7 cellular contexts compared by ENCODE assay signal in genomic region chr9:73191109-73191508, GRCh38. TPM values are rescaled to one million over a fixed set of nuclear protein-coding genes. Genes with fewer than 3 reads are reported as not detected.
DNase-seq lines count a peak whose midpoint lies in the region; ATAC-seq, FAIRE-seq and TF ChIP-seq lines count a peak whose summit lies in the region.
"Not testable (repeated sequence)": the region's sequence is repeated elsewhere in the genome, so short reads cannot be mapped to it uniquely, and the experiment has no call there.

No MANE protein-coding gene starts in this region.

- not testable (repeated sequence) for H2BK20ac ChIP-seq in H1 (ENCODE audit: low read length)

- not testable (repeated sequence) for TF ChIP-seq EP300 in H1 (IDR thresholded peaks at IDR 0.05; ENCODE audit: borderline replicate concordance in 1 of 2, low read depth in 2 of 2, low read length in 2 of 2)

- H4K20me1 ChIP-seq in astrocyte (ENCODE audit: insufficient read depth, low read length); H1 (replicated peaks in 1 of 2; ENCODE audit: control insufficient read depth in 1 of 2, insufficient read depth in 2 of 2, low read length in 2 of 2); keratinocyte (ENCODE audit: control insufficient read depth, extremely low read depth, insufficient read depth, low read length): not testable (repeated sequence)

- not testable (repeated sequence) for H3K14ac ChIP-seq in H1 (ENCODE audit: insufficient read length)

- H4K5ac ChIP-seq in H1 (ENCODE audit: insufficient read length, low read depth, low read length): not testable (repeated sequence)

- H2AK5ac ChIP-seq in H1 (ENCODE audit: low read depth, low read length): not testable (repeated sequence)

- H3K27me3 ChIP-seq in astrocyte (ENCODE audit: insufficient read depth, low read length); H1 (replicated peaks in 1 of 4; ENCODE audit: control insufficient read depth in 3 of 4, extremely low read depth in 1 of 4, insufficient read depth in 3 of 4, low read length in 3 of 4); keratinocyte (ENCODE audit: control insufficient read depth, extremely low read depth, insufficient read depth, low read length); pancreas: not testable (repeated sequence)

- not testable (repeated sequence) for H3K4me3 ChIP-seq in astrocyte (ENCODE audit: insufficient read depth, low read depth, low read length); H1 (ENCODE audit: extremely low read depth in 1 of 4, insufficient read depth in 2 of 4, low read depth in 3 of 4, low read length in 4 of 4); keratinocyte (ENCODE audit: control insufficient read depth in 2 of 3, extremely low read depth in 1 of 3, insufficient read depth in 2 of 3, low read depth in 1 of 3, low read length in 3 of 3); pancreas

- H3K27me3 Mint-ChIP-seq in astrocyte (ENCODE audit: low read depth, unreplicated experiment): not testable (repeated sequence)

- not testable (repeated sequence) for H3K9ac ChIP-seq in astrocyte (ENCODE audit: low read length); H1 (replicated peaks in 1 of 4; ENCODE audit: extremely low read depth in 1 of 4, low read depth in 3 of 4, low read length in 3 of 4); keratinocyte (ENCODE audit: control insufficient read depth, extremely low read depth, insufficient read depth, low read length)

- dilution Hi-C loops in keratinocyte (cut with MboI; ENCODE audit: extremely low pct_ligation_motif_present, low sequenced_read_pairs): not testable (repeated sequence)

- not testable (repeated sequence) for H3K4me1 ChIP-seq in astrocyte (ENCODE audit: insufficient read depth, low read length); H1 (replicated peaks in 1 of 4; ENCODE audit: control insufficient read depth in 3 of 4, insufficient read depth in 4 of 4, low read length in 3 of 4); keratinocyte (ENCODE audit: control insufficient read depth, extremely low read depth, insufficient read depth, low read length); pancreas

- 100% methylated on average over 1 of the region's 1 CpG; no CpG with 5 or more reads in 1 of the 2 experiments for WGBS in H1 (ENCODE audit: extremely low coverage in 1 of 2, insufficient coverage in 1 of 2, insufficient read length in 1 of 2, insufficient replicate concordance in 2 of 2, low coverage in 1 of 2, low lambda C conversion rate in 2 of 2, missing lambda C conversion rate in 1 of 2), 2 experiments
- WGBS in pancreas, 2 donors: 0 to 13% methylated on average over 1 of the region's 1 CpG

- H3K9me3 Mint-ChIP-seq in astrocyte (ENCODE audit: unreplicated experiment): not testable (repeated sequence)

- POLR2A ChIA-PET in H1 (lab: Charles Lee; ENCODE audit: partially characterized antibody): not testable (repeated sequence)

- intact Hi-C loops in pancreas (cut with DNase I): not testable (repeated sequence)

- not testable (repeated sequence) for H2BK15ac ChIP-seq in H1 (ENCODE audit: low read length)

- not testable (repeated sequence) for H3K18ac ChIP-seq in H1 (ENCODE audit: extremely low read depth, low read length)

- not testable (repeated sequence) for H3K4ac ChIP-seq in H1 (replicated peaks; ENCODE audit: insufficient read length, low read depth, low read length)

- H3K4me1 Mint-ChIP-seq in astrocyte (ENCODE audit: low read depth, unreplicated experiment): not testable (repeated sequence)

- H3K36me3 Mint-ChIP-seq in astrocyte (ENCODE audit: low read depth, unreplicated experiment): not testable (repeated sequence)

- not testable (repeated sequence) for TF ChIP-seq POLR2A in H1 (IDR thresholded peaks at IDR 0.05; ENCODE audit: control extremely low read depth in 1 of 2, low read depth in 2 of 2, low read length in 2 of 2)

- not testable (repeated sequence) for H2BK120ac ChIP-seq in H1 (replicated peaks; ENCODE audit: low read depth, low read length)

- H3K23me2 ChIP-seq in H1 (ENCODE audit: low read depth, low read length): not testable (repeated sequence)

- H3K9me3 ChIP-seq in astrocyte (ENCODE audit: insufficient read depth, low read depth, low read length); H1 (ENCODE audit: insufficient read depth in 2 of 2, low read depth in 1 of 2, low read length in 1 of 2); keratinocyte (ENCODE audit: control insufficient read depth, low read depth, low read length); pancreas: not testable (repeated sequence)

- ATAC-seq in pancreas: not testable (repeated sequence)

- H3K27ac Mint-ChIP-seq in astrocyte (ENCODE audit: unreplicated experiment): not testable (repeated sequence)

- H2BK5ac ChIP-seq in H1 (ENCODE audit: low read depth, low read length): not testable (repeated sequence)

- H3K23ac ChIP-seq in H1 (ENCODE audit: insufficient read length): not testable (repeated sequence)

- not testable (repeated sequence) for H2AFZ ChIP-seq in astrocyte (ENCODE audit: low read depth, low read length); H1 (ENCODE audit: low read length); keratinocyte (ENCODE audit: control insufficient read depth, low read length)

- H4K91ac ChIP-seq in H1 (replicated peaks; ENCODE audit: insufficient read length, low read length): not testable (repeated sequence)

- H3K56ac ChIP-seq in H1 (replicated peaks; ENCODE audit: insufficient read length, low read depth, low read length): not testable (repeated sequence)

- not testable (repeated sequence) for H3K4me3 Mint-ChIP-seq in astrocyte (ENCODE audit: unreplicated experiment)

- not testable (repeated sequence) for H3K9me1 ChIP-seq in keratinocyte (ENCODE audit: control insufficient read depth, extremely low read depth, insufficient read depth, low read length)

- H3K36me3 ChIP-seq in astrocyte (ENCODE audit: insufficient read depth, low read length); H1 (ENCODE audit: control insufficient read depth in 2 of 4, insufficient read depth in 4 of 4, low read length in 3 of 4); keratinocyte (ENCODE audit: control insufficient read depth in 2 of 2, extremely low read depth in 1 of 2, insufficient read depth in 2 of 2, low read length in 2 of 2); pancreas: not testable (repeated sequence)

- H3K4me2 ChIP-seq in astrocyte (ENCODE audit: low read length); H1 (ENCODE audit: insufficient read depth in 1 of 2, low read depth in 2 of 2, low read length in 2 of 2); keratinocyte (ENCODE audit: control insufficient read depth, extremely low read depth, insufficient read depth, low read depth, low read length): not testable (repeated sequence)

- H3K27ac ChIP-seq in astrocyte (ENCODE audit: low read depth, low read length); H1 (ENCODE audit: low read depth, low read length); keratinocyte (ENCODE audit: control insufficient read depth, insufficient read depth, low read length); pancreas: not testable (repeated sequence)

- not testable (repeated sequence) for FAIRE-seq in astrocyte (lab: Jason Lieb, UNC)
- FAIRE-seq in H1 (lab: Jason Lieb, UNC) (peak; percentile 76), keratinocyte (lab: Jason Lieb, UNC) (peak; percentile 41), pancreas (lab: Jason Lieb, UNC) (peak; percentile 20)

- not testable (repeated sequence) for TF ChIP-seq CTCF in astrocyte (IDR thresholded peaks at IDR 0.05; ENCODE audit: insufficient read depth, low read depth, low read length); H1 (IDR thresholded peaks at IDR 0.05; ENCODE audit: control extremely low read depth in 1 of 3, insufficient read depth in 1 of 3, low read depth in 1 of 3, low read length in 3 of 3); keratinocyte (optimal IDR thresholded peaks at IDR 0.05 in 1 of 3, IDR thresholded peaks at IDR 0.05 in 1 of 3, conservative IDR thresholded peaks at IDR 0.05 in 1 of 3; ENCODE audit: extremely low read depth in 1 of 3, insufficient read depth in 2 of 3, low read length in 3 of 3); pancreas (IDR thresholded peaks at IDR 0.05)

- H4K8ac ChIP-seq in H1 (ENCODE audit: extremely low read depth, insufficient read depth, low read length): not testable (repeated sequence)

- DNase-seq in EH (ENCODE audit: low read depth) (peak; percentile 46), M059J (ENCODE audit: low read depth) (peak; percentile 47), SW480 (ENCODE audit: low spot score) (peak; percentile 20), astrocyte (ENCODE audit: low read depth) (peak; percentile 81)
- not testable (repeated sequence) for DNase-seq in H1 (ENCODE audit: low read depth in 1 of 2, low spot score in 2 of 2); keratinocyte (ENCODE audit: low read depth, low spot score); pancreas

- not testable (repeated sequence) for H3K79me2 ChIP-seq in astrocyte (ENCODE audit: insufficient read depth, low read length); H1 (ENCODE audit: control insufficient read depth in 1 of 2, insufficient read depth in 2 of 2, low read length in 2 of 2); keratinocyte (ENCODE audit: control insufficient read depth, insufficient read depth, low read length)

- not testable (repeated sequence) for H3K79me1 ChIP-seq in H1 (ENCODE audit: low read depth, low read length)

- not testable (repeated sequence) for TF ChIP-seq RAD21 in H1 (IDR thresholded peaks at IDR 0.05 in 1 of 2, conservative IDR thresholded peaks at IDR 0.05 in 1 of 2; ENCODE audit: low read depth in 2 of 2, low read length in 2 of 2)

- CTCF ChIA-PET in H1 (lab: Charles Lee; ENCODE audit: partially characterized antibody): not testable (repeated sequence)

- not testable (repeated sequence) for H2BK12ac ChIP-seq in H1 (ENCODE audit: low read depth, low read length)

RNA-seq across cellular contexts. Expression of gene ANXA1, which starts 39.4 kb away (rescaled TPM):
- 608 and 753 TPM in 2 replicates for total RNA-seq in M059J (2014; rRNA removed; shearing (Covaris generic))
- total RNA-seq in astrocyte (447 and 637 TPM in 2 replicates), pancreas (10 to 100 TPM in 3 of 6 donors, 1 to 10 TPM in 3; 4.6 to 36.6 (median 17.7) TPM)
- 5.7 and 6.7 TPM in 2 replicates for total RNA-seq in H1 (2021; fragmentation: NEBNext Ultra II Directional; extraction: Animal tissue kit (Norgen Biotek cat#: 25700))
- polyA plus RNA-seq in H1 (2011; rRNA removed) (0.50 and 0.71 TPM in 2 replicates), keratinocyte (972 to 1,449 TPM (median 1,028 TPM) in 3 replicates), pancreas (10 to 100 TPM; 30.4 to 34.2 TPM)
- polyA plus RNA-seq in H1 (2011; cell fraction: cytosol; rRNA removed): 1.5 TPM
- polyA plus RNA-seq in H1 (2011; cell fraction: nucleus; rRNA removed): 0.23 TPM
- 1.5 to 5.3 TPM (median 2.6 TPM) in 4 replicates for polyA plus RNA-seq in H1 (2012, experiment 1 of 2)
- polyA plus RNA-seq in H1 (2012, experiment 2 of 2): 0.62 TPM
- 12.3 TPM for polyA plus RNA-seq in H1 (2013, experiment 1 of 2)
- polyA plus RNA-seq in H1 (2013, experiment 2 of 2): 12.5 TPM
- 1.3 and 2.0 TPM in 2 replicates for polyA minus RNA-seq in H1 (2011; rRNA and poly(A)+ RNA removed)
- 3.4 TPM for polyA minus RNA-seq in H1 (2011; cell fraction: cytosol; rRNA and poly(A)+ RNA removed)
- 3.2 TPM for polyA minus RNA-seq in H1 (2011; cell fraction: nucleus; rRNA and poly(A)+ RNA removed)
- polyA plus RNA-seq in keratinocyte (2011; ENCODE audit: low read depth): 1,388 TPM
- 750 and 1,475 TPM in 2 replicates for polyA plus RNA-seq in keratinocyte (2011; cell fraction: cytosol; rRNA removed)
- 1,170 and 1,541 TPM in 2 replicates for polyA plus RNA-seq in keratinocyte (2011; cell fraction: nucleus; rRNA removed)
- polyA plus RNA-seq in keratinocyte (2012; ENCODE audit: low replicate concordance): 740 and 1,721 TPM in 2 replicates
- polyA minus RNA-seq in keratinocyte: 121 to 703 TPM (median 426 TPM) in 3 replicates
- 323 TPM for polyA minus RNA-seq in keratinocyte (2011; cell fraction: cytosol; rRNA and poly(A)+ RNA removed)
- polyA minus RNA-seq in keratinocyte (2011; cell fraction: nucleus; rRNA and poly(A)+ RNA removed): 533 and 965 TPM in 2 replicates

Comparison
In these comparisons a context has a peak if more than half of its experiments do, and no peak if none do; other contexts are left out.
1. RNA of gene ANXA1, which starts 39.4 kb away (total RNA-seq): 608 to 753 TPM in M059J and 447 to 637 TPM in astrocyte; 4.6 to 36.6 TPM in pancreas and 5.7 to 6.7 TPM in H1; every median in the first group is over 10 times any median in the second.